ENCODE assay signal across 1 cellular context in genomic region chr22:30079952-30080533, GRCh38.
TF ChIP-seq lines count a peak whose summit lies in the region.

Gene HORMAD2, plus strand, starts transcription at chr22:30080464. Its CDS starts 13,489 bp downstream, at chr22:30093953.

TF ChIP-seq in H1, 55 proteins besides CTCF, POLR2A, EP300 and RAD21 (continued from another document):
- no peak for TF ChIP-seq RFX5 (IDR thresholded peaks at IDR 0.05; ENCODE audit: borderline replicate concordance, low read depth, low read length)
- TF ChIP-seq MAX (IDR thresholded peaks at IDR 0.05): peak; percentile 85
- TF ChIP-seq TAF1 (IDR thresholded peaks at IDR 0.05; ENCODE audit: low read depth, low read length): no peak
- peak; percentile 92 for TF ChIP-seq E2F6 (IDR thresholded peaks at IDR 0.05)
- peak; percentile 13; the same call in 1 of the 2 replicates for TF ChIP-seq SP1 (IDR thresholded peaks at IDR 0.05; ENCODE audit: low read depth, low read length)
- no peak for TF ChIP-seq SP2 (IDR thresholded peaks at IDR 0.05; ENCODE audit: low read length)
- no peak for TF ChIP-seq BCL11A (IDR thresholded peaks at IDR 0.05; ENCODE audit: low read depth in 2 of 2, low read length in 2 of 2)
